In genomic region chr3:119831022-119831421, GRCh38 we compare ENCODE assay signal across 1 cellular context.
TF ChIP-seq lines count a peak whose summit lies in the region.

No MANE protein-coding gene starts in this region.

TF ChIP-seq in GM12878, 131 proteins besides CTCF, POLR2A, EP300 and RAD21 (continued from another document):
- TF ChIP-seq REST (IDR thresholded peaks at IDR 0.05; ENCODE audit: low read depth, low read length) (no peak), BACH1 (IDR thresholded peaks at IDR 0.05; ENCODE audit: borderline replicate concordance) (no peak), NFXL1 (IDR thresholded peaks at IDR 0.05; ENCODE audit: borderline replicate concordance) (no peak), SP1 (IDR thresholded peaks at IDR 0.05; ENCODE audit: low read depth, low read length) (no peak), NR2C2 (IDR thresholded peaks at IDR 0.05; ENCODE audit: borderline replicate concordance, control insufficient read depth, insufficient read length, low read depth) (no peak), IRF4 (IDR thresholded peaks at IDR 0.05; ENCODE audit: low read depth, low read length) (no peak), CHD1 (IDR thresholded peaks at IDR 0.05; ENCODE audit: low read depth, low read length) (no peak), TARDBP (IDR thresholded peaks at IDR 0.05; ENCODE audit: borderline replicate concordance) (no peak), SREBF1 (IDR thresholded peaks at IDR 0.05; ENCODE audit: low read length) (no peak), SIN3A (IDR thresholded peaks at IDR 0.05; ENCODE audit: low read depth, low read length) (no peak), CREB1 (IDR thresholded peaks at IDR 0.05; ENCODE audit: low read depth) (no peak), EGR1 (IDR thresholded peaks at IDR 0.05; ENCODE audit: borderline replicate concordance in 1 of 2, low read depth in 2 of 2, low read length in 2 of 2) (no peak), MYC (IDR thresholded peaks at IDR 0.05; ENCODE audit: insufficient read depth, insufficient read length, insufficient replicate concordance, low read length, severe bottlenecking) (no peak), BHLHE40 (IDR thresholded peaks at IDR 0.05; ENCODE audit: borderline replicate concordance in 1 of 2, low read depth in 2 of 2, low read length in 1 of 2) (no peak)
- TF ChIP-seq, protein P1, sequence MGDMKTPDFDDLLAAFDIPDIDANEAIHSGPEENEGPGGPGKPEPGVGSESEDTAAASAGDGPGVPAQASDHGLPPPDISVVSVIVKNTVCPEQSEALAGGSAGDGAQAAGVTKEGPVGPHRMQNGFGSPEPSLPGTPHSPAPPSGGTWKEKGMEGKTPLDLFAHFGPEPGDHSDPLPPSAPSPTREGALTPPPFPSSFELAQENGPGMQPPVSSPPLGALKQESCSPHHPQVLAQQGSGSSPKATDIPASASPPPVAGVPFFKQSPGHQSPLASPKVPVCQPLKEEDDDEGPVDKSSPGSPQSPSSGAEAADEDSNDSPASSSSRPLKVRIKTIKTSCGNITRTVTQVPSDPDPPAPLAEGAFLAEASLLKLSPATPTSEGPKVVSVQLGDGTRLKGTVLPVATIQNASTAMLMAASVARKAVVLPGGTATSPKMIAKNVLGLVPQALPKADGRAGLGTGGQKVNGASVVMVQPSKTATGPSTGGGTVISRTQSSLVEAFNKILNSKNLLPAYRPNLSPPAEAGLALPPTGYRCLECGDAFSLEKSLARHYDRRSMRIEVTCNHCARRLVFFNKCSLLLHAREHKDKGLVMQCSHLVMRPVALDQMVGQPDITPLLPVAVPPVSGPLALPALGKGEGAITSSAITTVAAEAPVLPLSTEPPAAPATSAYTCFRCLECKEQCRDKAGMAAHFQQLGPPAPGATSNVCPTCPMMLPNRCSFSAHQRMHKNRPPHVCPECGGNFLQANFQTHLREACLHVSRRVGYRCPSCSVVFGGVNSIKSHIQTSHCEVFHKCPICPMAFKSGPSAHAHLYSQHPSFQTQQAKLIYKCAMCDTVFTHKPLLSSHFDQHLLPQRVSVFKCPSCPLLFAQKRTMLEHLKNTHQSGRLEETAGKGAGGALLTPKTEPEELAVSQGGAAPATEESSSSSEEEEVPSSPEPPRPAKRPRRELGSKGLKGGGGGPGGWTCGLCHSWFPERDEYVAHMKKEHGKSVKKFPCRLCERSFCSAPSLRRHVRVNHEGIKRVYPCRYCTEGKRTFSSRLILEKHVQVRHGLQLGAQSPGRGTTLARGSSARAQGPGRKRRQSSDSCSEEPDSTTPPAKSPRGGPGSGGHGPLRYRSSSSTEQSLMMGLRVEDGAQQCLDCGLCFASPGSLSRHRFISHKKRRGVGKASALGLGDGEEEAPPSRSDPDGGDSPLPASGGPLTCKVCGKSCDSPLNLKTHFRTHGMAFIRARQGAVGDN (IDR thresholded peaks at IDR 0.05): no peak
